ENCODE assay signal across 37 cellular contexts in genomic region chr15:46329876-46330275, GRCh38.
DNase-seq lines count a peak whose midpoint lies in the region; ATAC-seq, FAIRE-seq and TF ChIP-seq lines count a peak whose summit lies in the region.
"Had no signal": no experiment of that assay in that cellular context is flagged by ENCODE, and none has a peak within 500 bp of the region (broad histone marks: within the 10 kb centered on the region; RNA-seq: fewer than 3 reads in every experiment).

No MANE protein-coding gene starts in this region.

- CTCF ChIA-PET in HepG2 (lab: Yijun Ruan, JAX; ENCODE audit: low intra/inter-chr PET ratio, low total read pairs): no interaction called here
- CTCF ChIA-PET in IMR-90 (lab: Yijun Ruan, JAX): interaction anchor here (0.6 kb wide), 1 partner anchor 62 kb away, joined by 3 read pairs; no protein-coding TSS in a partner anchor
- CTCF ChIA-PET in K562 (lab: Yijun Ruan, JAX; ENCODE audit: low intra/inter-chr PET ratio): no interaction called here
- CTCF ChIA-PET in activated CD8-positive, alpha-beta T cell treated with anti-CD3 and anti-CD28 coated beads, Interleukin-2, amount 10 ng/mL, durations not matched to agents 7 days and 5 days (lab: Charles Lee): no interaction called here

- TF ChIP-seq CTCF in HepG2 (CRISPR knock-in tag; IDR thresholded peaks at IDR 0.05) (no peak), right lobe of liver (IDR thresholded peaks at IDR 0.05) (no peak), IMR-90 (conservative IDR thresholded peaks at IDR 0.05; ENCODE audit: low read depth, low read length) (no peak), K562 (IDR thresholded peaks at IDR 0.05 in 2 of 3, conservative IDR thresholded peaks at IDR 0.05 in 1 of 3; ENCODE audit: insufficient read depth in 2 of 3, low read depth in 1 of 3, low read length in 3 of 3) (no peak)

- dilution Hi-C loops in IMR-90 (cut with HindIII; ENCODE audit: low sequenced_read_pairs, unreplicated experiment): no loop called here

- no peak overlapping the region for H2BK20ac ChIP-seq in IMR-90 (ENCODE audit: low read depth, low read length)

- H2AK9ac ChIP-seq in IMR-90 (replicated peaks; ENCODE audit: low read depth, low read length, poor library complexity): no peak overlapping the region

- H3K27ac ChIP-seq in HepG2 (ENCODE audit: extremely low read length, insufficient read depth, low read length): no peak overlapping the region
- no peak overlapping the region for H3K27ac ChIP-seq in right lobe of liver
- no peak overlapping the region for H3K27ac ChIP-seq in IMR-90 (ENCODE audit: insufficient read depth, low read length)
- H3K27ac ChIP-seq in K562 (ENCODE audit: extremely low read depth, low read depth, low read length): no peak overlapping the region
- H3K27ac ChIP-seq: 22Rv1; A549; BLaER1; BLaER1 treated with 17β-estradiol and CSF1 and Interleukin-3, amounts not matched to agents 10 nM and 100 nM; C4-2B had no signal

- H2AK5ac ChIP-seq in IMR-90 (ENCODE audit: low read depth, low read length): no peak overlapping the region

- H3K4me1 ChIP-seq in HepG2 (ENCODE audit: insufficient read depth, low read length): no peaks in the 10 kb centered on the region
- no peaks in the 10 kb centered on the region for H3K4me1 ChIP-seq in right lobe of liver
- no peaks in the 10 kb centered on the region for H3K4me1 ChIP-seq in IMR-90 (ENCODE audit: control insufficient read depth, insufficient read depth, low read length)
- no peaks in the 10 kb centered on the region for H3K4me1 ChIP-seq in K562 (replicated peaks in 1 of 2; ENCODE audit: control insufficient read depth in 2 of 2, insufficient read depth in 2 of 2, low read length in 2 of 2)
- H3K4me1 ChIP-seq in HAP-1: no peaks in the 10 kb centered on the region
- H3K4me1 ChIP-seq: A549; BE2C; BLaER1; BLaER1 treated with 17β-estradiol and CSF1 and Interleukin-3, amounts not matched to agents 10 nM and 100 nM; Caco-2 had no signal

- no peak for FAIRE-seq in HepG2 (lab: Jason Lieb, UNC)
- no peak for FAIRE-seq in K562 (lab: Jason Lieb, UNC)
- peak; percentile 8 for FAIRE-seq in endometrium (lab: Jason Lieb, UNC)
- FAIRE-seq: A204.1, A549, D721Med had no signal

- H3K18ac ChIP-seq in IMR-90 (ENCODE audit: low read depth, low read length): no peak overlapping the region

- H3K27ac Mint-ChIP-seq in activated CD8-positive, alpha-beta T cell treated with anti-CD3 and anti-CD28 coated beads, Interleukin-2, amount 10 ng/mL, durations not matched to agents 7 days and 5 days: no peak overlapping the region
- H3K27ac Mint-ChIP-seq: B cell; CD14-positive monocyte; CD4-positive, alpha-beta memory T cell; CD4-positive, alpha-beta T cell; CD8-positive, alpha-beta T cell had no signal

- no peaks in the 10 kb centered on the region for H3K9me1 ChIP-seq in IMR-90 (ENCODE audit: insufficient read depth, low read length)
- H3K9me1 ChIP-seq in K562 (ENCODE audit: control insufficient read depth, insufficient read depth, low read length): no peaks in the 10 kb centered on the region

- H3K9ac ChIP-seq in HepG2 (ENCODE audit: insufficient read depth, low read depth, low read length) (no peak overlapping the region), IMR-90 (ENCODE audit: low read depth, low read length) (no peak overlapping the region), K562 (ENCODE audit: insufficient read depth in 1 of 2, low read depth in 2 of 2, low read length in 2 of 2) (no peak overlapping the region)
- H3K9ac ChIP-seq: BLaER1; BLaER1 treated with 17β-estradiol and CSF1 and Interleukin-3, amounts not matched to agents 10 nM and 100 nM had no signal

- no peak overlapping the region for H3K4me3 ChIP-seq in HepG2 (replicated peaks in 1 of 3; ENCODE audit: insufficient read depth in 1 of 3, low read depth in 2 of 3, low read length in 3 of 3)
- H3K4me3 ChIP-seq in right lobe of liver: no peak overlapping the region
- no peak overlapping the region for H3K4me3 ChIP-seq in IMR-90 (ENCODE audit: insufficient read depth, low read depth, low read length)
- no peak overlapping the region for H3K4me3 ChIP-seq in K562
- no peak overlapping the region for H3K4me3 ChIP-seq in HAP-1
- H3K4me3 ChIP-seq: A549; BLaER1; BLaER1 treated with 17β-estradiol and CSF1 and Interleukin-3, amounts not matched to agents 10 nM and 100 nM had no signal

- H3K14ac ChIP-seq in IMR-90 (replicated peaks; ENCODE audit: low read depth, low read length): no peak overlapping the region

- WGBS in HepG2 (ENCODE audit: low lambda C conversion rate): 0% methylated on average over 1 of the region's 1 CpG
- 65% methylated on average over 1 of the region's 1 CpG for WGBS in right lobe of liver (ENCODE audit: insufficient coverage, low coverage, low lambda C conversion rate, missing lambda C conversion rate)
- no CpG with 5 or more reads among the region's 1 CpG for WGBS in IMR-90 (ENCODE audit: extremely low coverage in 2 of 2, insufficient read length in 1 of 2), 2 experiments
- 8% methylated on average over 1 of the region's 1 CpG for WGBS in K562 (ENCODE audit: insufficient coverage, low coverage, missing lambda C conversion rate)

- H4K91ac ChIP-seq in IMR-90 (ENCODE audit: insufficient read depth, low read depth, low read length): no peak overlapping the region

- H3K23ac ChIP-seq in IMR-90 (ENCODE audit: low read depth, low read length): no peak overlapping the region

- no peaks in the 10 kb centered on the region for H3K79me1 ChIP-seq in IMR-90 (ENCODE audit: low read depth in 1 of 2, low read length in 2 of 2)

- H4K8ac ChIP-seq in IMR-90 (ENCODE audit: low read depth in 2 of 2, low read length in 2 of 2): no peak overlapping the region

- TF ChIP-seq RAD21 in HepG2 (CRISPR knock-in tag; IDR thresholded peaks at IDR 0.05) (no peak), IMR-90 (IDR thresholded peaks at IDR 0.05; ENCODE audit: low read length) (no peak), K562 (CRISPR knock-in tag; conservative IDR thresholded peaks at IDR 0.05 in 1 of 2, IDR thresholded peaks at IDR 0.05 in 1 of 2) (no peak)

- H3K27me3 Mint-ChIP-seq in activated CD8-positive, alpha-beta T cell treated with anti-CD3 and anti-CD28 coated beads, Interleukin-2, amount 10 ng/mL, durations not matched to agents 7 days and 5 days (ENCODE audit: low read depth): no peaks in the 10 kb centered on the region
- H3K27me3 Mint-ChIP-seq: B cell; CD4-positive, alpha-beta T cell; CD4-positive, CD25-positive, alpha-beta regulatory T cell; CD8-positive, alpha-beta memory T cell had no signal

- BruUV-seq in HepG2 (replicated peaks; lab: Mats Ljungman, UMichigan) (no TSS peak), IMR-90 (replicated peaks; lab: Mats Ljungman, UMichigan) (no TSS peak), K562 (replicated peaks; lab: Mats Ljungman, UMichigan) (no TSS peak)

- no peak overlapping the region for H2BK5ac ChIP-seq in IMR-90 (ENCODE audit: low read depth, low read length, poor library complexity, severe bottlenecking)

- no peaks in the 10 kb centered on the region for H3K9me3 Mint-ChIP-seq in activated CD8-positive, alpha-beta T cell treated with anti-CD3 and anti-CD28 coated beads, Interleukin-2, amount 10 ng/mL, durations not matched to agents 7 days and 5 days (ENCODE audit: insufficient read depth)
- H3K9me3 Mint-ChIP-seq: CD8-positive, alpha-beta T cell had no signal

- POLR2A ChIA-PET in HepG2 (lab: Yijun Ruan, JAX): no interaction called here
- POLR2A ChIA-PET in IMR-90 (lab: Charles Lee; ENCODE audit: unreplicated experiment): no interaction called here
- POLR2A ChIA-PET in K562 (lab: Yijun Ruan, JAX): no interaction called here
- POLR2A ChIA-PET in activated CD8-positive, alpha-beta T cell treated with anti-CD3 and anti-CD28 coated beads, Interleukin-2, amount 10 ng/mL, durations not matched to agents 7 days and 5 days (lab: Charles Lee): no interaction called here

- H2BK120ac ChIP-seq in IMR-90 (ENCODE audit: low read depth, low read length): no peak overlapping the region

- H3K79me2 ChIP-seq in HepG2 (ENCODE audit: insufficient read depth, low read length): no peaks in the 10 kb centered on the region
- H3K79me2 ChIP-seq in K562 (ENCODE audit: control insufficient read depth, insufficient read depth, low read length): no peaks in the 10 kb centered on the region

- H2BK15ac ChIP-seq in IMR-90 (ENCODE audit: low read depth, low read length): no peak overlapping the region

- no peak for ATAC-seq in HepG2
- no peak for ATAC-seq in right lobe of liver
- ATAC-seq in IMR-90 (ENCODE audit: low read depth): no peak
- ATAC-seq in K562: no peak
- no peak for ATAC-seq in activated CD8-positive, alpha-beta T cell treated with anti-CD3 and anti-CD28 coated beads, Interleukin-2, amount 10 ng/mL, durations not matched to agents 7 days and 5 days
- ATAC-seq: A549; CD8-positive, alpha-beta T cell had no signal

- intact Hi-C loops in HepG2 (cut with micrococcal nuclease; ENCODE audit: unreplicated experiment): no loop called here
- intact Hi-C loops in right lobe of liver (cut with DNase I): no loop called here
- intact Hi-C loops in IMR-90 (cut with micrococcal nuclease): no loop called here
- intact Hi-C loops in K562 (cut with micrococcal nuclease): no loop called here

- H2AFZ ChIP-seq in HepG2 (ENCODE audit: low read length) (no peak overlapping the region), IMR-90 (replicated peaks; ENCODE audit: low read length, poor library complexity) (no peak overlapping the region), K562 (ENCODE audit: low read depth, low read length) (no peak overlapping the region)

- H3K56ac ChIP-seq in IMR-90 (ENCODE audit: extremely low read depth, insufficient read depth, low read length): no peak overlapping the region

- H3K36me3 ChIP-seq in HepG2 (replicated peaks in 1 of 2; ENCODE audit: control insufficient read depth in 1 of 2, insufficient read depth in 2 of 2, low read length in 2 of 2): no peaks in the 10 kb centered on the region
- no peaks in the 10 kb centered on the region for H3K36me3 ChIP-seq in right lobe of liver
- no peaks in the 10 kb centered on the region for H3K36me3 ChIP-seq in IMR-90 (ENCODE audit: control insufficient read depth, insufficient read depth, low read length)
- H3K36me3 ChIP-seq in K562 (ENCODE audit: control insufficient read depth, insufficient read depth, low read length): no peaks in the 10 kb centered on the region
- H3K36me3 ChIP-seq in HAP-1 (replicated peaks): no peaks in the 10 kb centered on the region
- H3K36me3 ChIP-seq: BE2C; BLaER1; BLaER1 treated with 17β-estradiol and CSF1 and Interleukin-3, amounts not matched to agents 10 nM and 100 nM had no signal

- in situ Hi-C loops in HepG2 (cut with HindIII; ENCODE audit: extremely low pct_ligation_motif_present, low pct_unique_long_range_greater_than_20kb): no loop called here
- in situ Hi-C loops in IMR-90 (cut with MboI; ENCODE audit: low sequenced_read_pairs): no loop called here
- in situ Hi-C loops in K562 (cut with MboI): no loop called here
- in situ Hi-C loops in HAP-1 (cut with MboI; ENCODE audit: low sequenced_read_pairs): no loop called here

- TF ChIP-seq EP300 in HepG2 (IDR thresholded peaks at IDR 0.05; ENCODE audit: low read depth in 2 of 2, low read length in 2 of 2): no peak
- TF ChIP-seq EP300 in HepG2 (CRISPR knock-in tag; IDR thresholded peaks at IDR 0.05; ENCODE audit: borderline replicate concordance): no peak
- no peak for TF ChIP-seq EP300 in K562 (IDR thresholded peaks at IDR 0.05; ENCODE audit: low read length)

- TF ChIP-seq POLR2A in HepG2 (IDR thresholded peaks at IDR 0.05; ENCODE audit: insufficient read depth in 1 of 2, low read depth in 2 of 2, low read length in 2 of 2) (no peak), right lobe of liver (IDR thresholded peaks at IDR 0.05) (no peak), IMR-90 (IDR thresholded peaks at IDR 0.05; ENCODE audit: low read depth, low read length) (no peak), K562 (conservative IDR thresholded peaks at IDR 0.05) (no peak)

- DNase-seq in HepG2 (ENCODE audit: low spot score): no peak
- DNase-seq in right lobe of liver: no peak
- DNase-seq in IMR-90: no peak
- no peak for DNase-seq in K562 (ENCODE audit: extremely low read depth in 1 of 4, low spot score in 3 of 4)
- no peak for DNase-seq in HAP-1 (ENCODE audit: low spot score in 2 of 2)
- DNase-seq in NK-92 treated with Interleukin-12 subunit alpha and Interleukin-12 subunit beta, amount 100 ng/mL, for 24 hours (lab: John Stamatoyannopoulos, UW): no peak
- no peak for DNase-seq in activated CD8-positive, alpha-beta T cell treated with anti-CD3 and anti-CD28 coated beads, Interleukin-2, amount 10 ng/mL, durations not matched to agents 7 days and 5 days
- DNase-seq: 8988T; ACHN; AML-193; BE2C; C1 segment of cervical spinal cord; Caco-2; Calu3; CD4-positive, alpha-beta memory T cell; CD4-positive, alpha-beta T cell; CD4-positive, CD25-positive, alpha-beta regulatory T cell; CD8-positive, alpha-beta memory T cell; CD8-positive, alpha-beta T cell; COR-L47; DMS 273 treated with DMSO at 0.1 percent for 48 hours; DMS153; DMS53; DMS79; DMS79 treated with DMSO at 0.1 percent for 48 hours; DND-41; EL had no signal

- no peaks in the 10 kb centered on the region for H3K4me1 Mint-ChIP-seq in activated CD8-positive, alpha-beta T cell treated with anti-CD3 and anti-CD28 coated beads, Interleukin-2, amount 10 ng/mL, durations not matched to agents 7 days and 5 days (ENCODE audit: low read depth)
- H3K4me1 Mint-ChIP-seq: B cell; CD14-positive monocyte; CD4-positive, alpha-beta memory T cell; CD4-positive, CD25-positive, alpha-beta regulatory T cell; CD8-positive, alpha-beta memory T cell had no signal

- H3K9me3 ChIP-seq in HepG2 (ENCODE audit: low read length): peaks cover 38% of the 10 kb centered on the region
- no peaks in the 10 kb centered on the region for H3K9me3 ChIP-seq in right lobe of liver
- no peaks in the 10 kb centered on the region for H3K9me3 ChIP-seq in IMR-90 (ENCODE audit: control insufficient read depth, insufficient read depth, low read length)
- peaks cover 4% of the 10 kb centered on the region; the same call in 1 of the 2 replicates for H3K9me3 ChIP-seq in K562 (replicated peaks; ENCODE audit: control insufficient read depth, insufficient read depth, low read depth, low read length)
- H3K9me3 ChIP-seq in HAP-1: no peaks in the 10 kb centered on the region
- H3K9me3 ChIP-seq: A549; BE2C; BLaER1; BLaER1 treated with 17β-estradiol and CSF1 and Interleukin-3, amounts not matched to agents 10 nM and 100 nM; Caco-2 had no signal

- no peaks in the 10 kb centered on the region for H3K27me3 ChIP-seq in HepG2 (ENCODE audit: control insufficient read depth in 1 of 2, insufficient read depth in 2 of 2, low read length in 2 of 2)
- no peaks in the 10 kb centered on the region for H3K27me3 ChIP-seq in right lobe of liver
- H3K27me3 ChIP-seq in IMR-90 (ENCODE audit: control insufficient read depth, insufficient read depth, low read length): no peaks in the 10 kb centered on the region
- H3K27me3 ChIP-seq in K562 (ENCODE audit: control insufficient read depth in 2 of 2, insufficient read depth in 2 of 2, low read length in 2 of 2): no peaks in the 10 kb centered on the region
- H3K27me3 ChIP-seq in HAP-1 (ENCODE audit: low read depth): no peaks in the 10 kb centered on the region
- H3K27me3 ChIP-seq: BLaER1; BLaER1 treated with 17β-estradiol and CSF1 and Interleukin-3, amounts not matched to agents 10 nM and 100 nM had no signal

- H4K5ac ChIP-seq in IMR-90 (ENCODE audit: low read depth, low read length): no peak overlapping the region

- H3K4ac ChIP-seq in IMR-90 (ENCODE audit: low read depth, low read length): no peak overlapping the region

- no peaks in the 10 kb centered on the region for H3K36me3 Mint-ChIP-seq in activated CD8-positive, alpha-beta T cell treated with anti-CD3 and anti-CD28 coated beads, Interleukin-2, amount 10 ng/mL, durations not matched to agents 7 days and 5 days (ENCODE audit: low read depth)
- H3K36me3 Mint-ChIP-seq: CD14-positive monocyte; CD4-positive, alpha-beta memory T cell; CD4-positive, CD25-positive, alpha-beta regulatory T cell; CD8-positive, alpha-beta memory T cell; CD8-positive, alpha-beta T cell had no signal

- H4K20me1 ChIP-seq in HepG2 (ENCODE audit: insufficient read depth, low read length): no peaks in the 10 kb centered on the region
- H4K20me1 ChIP-seq in IMR-90 (ENCODE audit: insufficient read depth, low read length): no peaks in the 10 kb centered on the region
- no peaks in the 10 kb centered on the region for H4K20me1 ChIP-seq in K562 (replicated peaks; ENCODE audit: control insufficient read depth, insufficient read depth, low read length)
- H4K20me1 ChIP-seq: BLaER1; BLaER1 treated with 17β-estradiol and CSF1 and Interleukin-3, amounts not matched to agents 10 nM and 100 nM had no signal

- H3K4me3 Mint-ChIP-seq in activated CD8-positive, alpha-beta T cell treated with anti-CD3 and anti-CD28 coated beads, Interleukin-2, amount 10 ng/mL, durations not matched to agents 7 days and 5 days: no peak overlapping the region
- H3K4me3 Mint-ChIP-seq: B cell; CD14-positive monocyte; CD4-positive, alpha-beta memory T cell; CD4-positive, alpha-beta T cell; CD8-positive, alpha-beta memory T cell; CD8-positive, alpha-beta T cell had no signal

- H3K4me2 ChIP-seq in HepG2 (ENCODE audit: low read depth, low read length) (no peak overlapping the region), IMR-90 (ENCODE audit: low read depth, low read length) (no peak overlapping the region), K562 (ENCODE audit: insufficient read depth, low read length) (no peak overlapping the region)
- H3K4me2 ChIP-seq: A549; BLaER1; BLaER1 treated with 17β-estradiol and CSF1 and Interleukin-3, amounts not matched to agents 10 nM and 100 nM had no signal

Comparison
In these comparisons a context has a peak if more than half of its experiments do, and no peak if none do; other contexts are left out.
1. Of the 241 proteins assayed by ChIP-seq in both HepG2 and K562: peak only in HepG2: none; only in K562: none; in both: CEBPB; in neither: 239; mixed calls (peak in some experiments, not most) for 1.